ENCODE assay signal across 2 cellular contexts in genomic region chr12:53011889-53012288, GRCh38.
TF ChIP-seq lines count a peak whose summit lies in the region.

No MANE protein-coding gene starts in this region.

TF ChIP-seq in A549, 52 proteins besides CTCF, POLR2A, EP300 and RAD21 (continued from another document):
- TF ChIP-seq BCL3 (IDR thresholded peaks at IDR 0.05) (no peak), ESRRA (IDR thresholded peaks at IDR 0.05; ENCODE audit: borderline replicate concordance, low read length) (no peak), PBX3 (IDR thresholded peaks at IDR 0.05) (no peak), TP53 (CRISPR knock-in tag; IDR thresholded peaks at IDR 0.05) (no peak)

TF ChIP-seq in WTC11, 78 proteins besides CTCF, POLR2A, EP300 and RAD21 (continued from another document):
- TF ChIP-seq IRF1 (CRISPR knock-in tag; IDR thresholded peaks at IDR 0.05) (no peak), PRDM15 (CRISPR knock-in tag; IDR thresholded peaks at IDR 0.05) (no peak), CREM (CRISPR knock-in tag; IDR thresholded peaks at IDR 0.05) (no peak), ZNF138 (CRISPR knock-in tag; conservative IDR thresholded peaks at IDR 0.05) (no peak), E2F5 (CRISPR knock-in tag; IDR thresholded peaks at IDR 0.05) (no peak), ZNF317 (CRISPR knock-in tag; IDR thresholded peaks at IDR 0.05; ENCODE audit: borderline replicate concordance, low read depth) (no peak)
